In the genomic region with DNA sequence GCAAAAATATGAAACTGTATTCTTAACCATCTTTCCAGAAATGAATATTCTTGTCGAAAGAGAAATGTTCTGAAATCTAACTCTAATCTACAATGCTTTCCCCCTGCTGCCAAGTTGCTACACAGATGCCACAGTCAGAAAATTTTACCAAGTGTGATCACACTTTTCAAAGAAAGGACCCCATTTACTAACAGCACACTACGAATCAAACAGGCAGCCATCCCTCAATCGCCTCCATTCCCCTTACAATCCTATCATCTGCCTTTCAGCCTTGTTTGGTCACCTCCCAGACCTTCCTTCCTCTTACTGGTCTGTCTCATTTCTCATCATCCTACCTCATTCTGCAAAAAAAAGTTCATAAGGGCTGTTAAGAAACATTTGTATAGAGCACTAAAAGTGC, we compare ENCODE assay signal across 18 cellular contexts.
DNase-seq lines count a peak whose midpoint lies in the region; ATAC-seq and TF ChIP-seq lines count a peak whose summit lies in the region.
"Had no signal": no experiment of that assay in that cellular context is flagged by ENCODE, and none has a peak within 500 bp of the region (broad histone marks: within the 10 kb centered on the region; RNA-seq: fewer than 3 reads in every experiment).

No MANE protein-coding gene starts in this region.

- peaks cover 5% of the 10 kb centered on the region; the same call in 1 of the 2 replicates for H3F3A ChIP-seq in Loucy (ENCODE audit: low read depth)

- TF ChIP-seq EP300 in suprapubic skin (IDR thresholded peaks at IDR 0.05) = no peak

- H3K27ac ChIP-seq in trophoblast cell (ENCODE audit: low read depth, low read length) (no peak overlapping the region), suprapubic skin (no peak overlapping the region), hepatocyte (no peak overlapping the region)
- H3K27ac ChIP-seq: brain microvascular endothelial cell, SJCRH30 had no signal

- H4K12ac ChIP-seq in trophoblast cell (ENCODE audit: low read depth, low read length) = no peak overlapping the region

- H2AK5ac ChIP-seq in trophoblast cell (ENCODE audit: low read length) = no peak overlapping the region

- H3K27me3 Mint-ChIP-seq in activated CD8-positive, alpha-beta memory T cell treated with anti-CD3 and anti-CD28 coated beads, Interleukin-2, amount 10 ng/mL, durations not matched to agents 7 days and 5 days = no peaks in the 10 kb centered on the region
- no peaks in the 10 kb centered on the region for H3K27me3 Mint-ChIP-seq in activated naive CD8-positive, alpha-beta T cell
- H3K27me3 Mint-ChIP-seq: CD4-positive, alpha-beta memory T cell had no signal

- H2BK12ac ChIP-seq in trophoblast cell (ENCODE audit: low read length) = no peak overlapping the region

- H3K4me3 ChIP-seq in Loucy (ENCODE audit: low read length, poor library complexity, severe bottlenecking) = peak overlapping the region; percentile 60
- H3K4me3 ChIP-seq in trophoblast cell (ENCODE audit: low read depth, low read length) = no peak overlapping the region
- H3K4me3 ChIP-seq in suprapubic skin = no peak overlapping the region
- H3K4me3 ChIP-seq in hepatocyte = no peak overlapping the region
- H3K4me3 ChIP-seq: lung, SJCRH30 had no signal

- peak overlapping the region; percentile 56 for H3K4me3 Mint-ChIP-seq in activated CD8-positive, alpha-beta memory T cell treated with anti-CD3 and anti-CD28 coated beads, Interleukin-2, amount 10 ng/mL, durations not matched to agents 7 days and 5 days
- H3K4me3 Mint-ChIP-seq in activated naive CD8-positive, alpha-beta T cell = no peak overlapping the region
- H3K4me3 Mint-ChIP-seq: nephron had no signal

- H3K14ac ChIP-seq in trophoblast cell (ENCODE audit: low read length) = no peak overlapping the region

- H2BK5ac ChIP-seq in trophoblast cell (ENCODE audit: low read depth, low read length, poor library complexity) = no peak overlapping the region

- H3K27me3 ChIP-seq in Loucy (ENCODE audit: insufficient read depth, low read length, poor library complexity, severe bottlenecking) (no peaks in the 10 kb centered on the region), trophoblast cell (ENCODE audit: insufficient read depth, low read length) (no peaks in the 10 kb centered on the region), suprapubic skin (no peaks in the 10 kb centered on the region), hepatocyte (no peaks in the 10 kb centered on the region)
- H3K27me3 ChIP-seq: brain microvascular endothelial cell, SJCRH30 had no signal

- no peak for TF ChIP-seq POLR2A in suprapubic skin (IDR thresholded peaks at IDR 0.05)

- H3K23ac ChIP-seq in trophoblast cell (ENCODE audit: low read length) = no peak overlapping the region

- H3K18ac ChIP-seq in trophoblast cell (ENCODE audit: low read length) = no peak overlapping the region

- H3K9me2 ChIP-seq in Loucy (replicated peaks; ENCODE audit: low read depth, low read length) = no peaks in the 10 kb centered on the region
- no peaks in the 10 kb centered on the region for H3K9me2 ChIP-seq in hepatocyte (replicated peaks; ENCODE audit: insufficient read depth)

- no CpG with 5 or more reads among the region's 3 CpGs for WGBS in trophoblast cell (ENCODE audit: extremely low coverage, insufficient coverage, insufficient read length)
- 77% methylated on average over 3 of the region's 3 CpGs for WGBS in suprapubic skin
- 82% methylated on average over 3 of the region's 3 CpGs for WGBS in hepatocyte (ENCODE audit: low lambda C conversion rate, missing lambda C conversion rate)

- H3K4me2 ChIP-seq in Loucy (ENCODE audit: low read depth, low read length, poor library complexity, severe bottlenecking) = peak overlapping the region; percentile 80
- no peak overlapping the region for H3K4me2 ChIP-seq in trophoblast cell (ENCODE audit: low read length)
- no peak overlapping the region for H3K4me2 ChIP-seq in hepatocyte

- peaks cover 42% of the 10 kb centered on the region for H3K4me1 Mint-ChIP-seq in activated CD8-positive, alpha-beta memory T cell treated with anti-CD3 and anti-CD28 coated beads, Interleukin-2, amount 10 ng/mL, durations not matched to agents 7 days and 5 days
- peaks cover 50% of the 10 kb centered on the region for H3K4me1 Mint-ChIP-seq in activated naive CD8-positive, alpha-beta T cell (ENCODE audit: low read depth)

- TF ChIP-seq CTCF in Loucy (conservative IDR thresholded peaks at IDR 0.05; ENCODE audit: low read length) (no peak), suprapubic skin (IDR thresholded peaks at IDR 0.05) (no peak), hepatocyte (IDR thresholded peaks at IDR 0.05; ENCODE audit: poor library complexity) (no peak)

- peak; percentile 54 for ATAC-seq in activated CD8-positive, alpha-beta memory T cell treated with anti-CD3 and anti-CD28 coated beads, Interleukin-2, amount 10 ng/mL, durations not matched to agents 7 days and 5 days

- no peak for DNase-seq in activated CD8-positive, alpha-beta memory T cell treated with anti-CD3 and anti-CD28 coated beads, Interleukin-2, amount 10 ng/mL, durations not matched to agents 7 days and 5 days
- no peak for DNase-seq in activated CD8-positive, alpha-beta memory T cell treated with anti-CD3 and anti-CD28 coated beads for 24 hours
- no peak for DNase-seq in trophoblast cell
- no peak for DNase-seq in suprapubic skin (ENCODE audit: low spot score in 2 of 2)
- DNase-seq in hepatocyte (ENCODE audit: low spot score) = no peak
- DNase-seq in HuH-7.5 (ENCODE audit: low spot score) = no peak
- DNase-seq: brain microvascular endothelial cell; CD4-positive, alpha-beta memory T cell; dermis blood vessel endothelial cell; NCI-H187 treated with DMSO at 0.1 percent for 48 hours; NCI-H446 treated with DMSO at 0.1 percent for 48 hours; OCI-M1; T-helper 9 cell had no signal

- peaks cover 24% of the 10 kb centered on the region for H3K36me3 Mint-ChIP-seq in activated CD8-positive, alpha-beta memory T cell treated with anti-CD3 and anti-CD28 coated beads, Interleukin-2, amount 10 ng/mL, durations not matched to agents 7 days and 5 days
- peaks cover 21% of the 10 kb centered on the region for H3K36me3 Mint-ChIP-seq in activated naive CD8-positive, alpha-beta T cell

- no peak overlapping the region for H2AFZ ChIP-seq in Loucy (ENCODE audit: low read length)
- H2AFZ ChIP-seq in trophoblast cell (ENCODE audit: insufficient read depth, low read length, poor library complexity) = no peak overlapping the region
- H2AFZ ChIP-seq in hepatocyte = no peak overlapping the region

- H3K9ac ChIP-seq in Loucy (ENCODE audit: low read depth, low read length, poor library complexity, severe bottlenecking) = peak overlapping the region; percentile 54
- no peak overlapping the region for H3K9ac ChIP-seq in trophoblast cell (ENCODE audit: low read length)

- no peaks in the 10 kb centered on the region for H3K79me1 ChIP-seq in trophoblast cell (ENCODE audit: low read length)

- no peaks in the 10 kb centered on the region for H4K20me1 ChIP-seq in Loucy (ENCODE audit: insufficient read depth, low read length, poor library complexity, severe bottlenecking)
- peaks cover 43% of the 10 kb centered on the region for H4K20me1 ChIP-seq in hepatocyte (ENCODE audit: insufficient read depth, poor library complexity, severe bottlenecking)

- no peak overlapping the region for H4K91ac ChIP-seq in trophoblast cell (ENCODE audit: low read depth, low read length)

- CTCF ChIA-PET in activated CD8-positive, alpha-beta memory T cell treated with anti-CD3 and anti-CD28 coated beads, Interleukin-2, amount 10 ng/mL, durations not matched to agents 7 days and 5 days (lab: Charles Lee) = interaction anchor here (1.1 kb wide), 1 partner anchor 44 kb away, joined by 3 read pairs; no protein-coding TSS in a partner anchor

- peak overlapping the region; percentile 89 for H3K4ac ChIP-seq in trophoblast cell (ENCODE audit: low read depth, low read length)

- H3K9me3 ChIP-seq in Loucy (ENCODE audit: insufficient read depth, low read depth, low read length) (no peaks in the 10 kb centered on the region), trophoblast cell (ENCODE audit: insufficient read depth, low read depth, low read length) (no peaks in the 10 kb centered on the region), suprapubic skin (no peaks in the 10 kb centered on the region), hepatocyte (ENCODE audit: low read depth) (no peaks in the 10 kb centered on the region)

- H3K4me1 ChIP-seq in Loucy (ENCODE audit: insufficient read depth, low read length, poor library complexity, severe bottlenecking) (peaks cover 50% of the 10 kb centered on the region), trophoblast cell (ENCODE audit: control insufficient read depth in 1 of 2, insufficient read depth in 2 of 2, low read length in 2 of 2) (peaks cover 0 to 5% of the 10 kb centered on the region in 2 experiments), suprapubic skin (no peaks in the 10 kb centered on the region), hepatocyte (ENCODE audit: insufficient read depth) (no peaks in the 10 kb centered on the region)

- peaks cover 70% of the 10 kb centered on the region for H3K79me2 ChIP-seq in Loucy (ENCODE audit: insufficient read depth, low read length)
- H3K79me2 ChIP-seq in trophoblast cell (ENCODE audit: control insufficient read depth, insufficient read depth, low read length, poor library complexity) = peaks cover 2% of the 10 kb centered on the region
- peaks cover 92% of the 10 kb centered on the region for H3K79me2 ChIP-seq in hepatocyte

- no peak overlapping the region for H2BK120ac ChIP-seq in trophoblast cell (ENCODE audit: insufficient read depth, low read length, poor library complexity)

- no peak overlapping the region for H4K8ac ChIP-seq in trophoblast cell (ENCODE audit: low read depth, low read length)

- peak overlapping the region; percentile 82 for H3K27ac Mint-ChIP-seq in activated CD8-positive, alpha-beta memory T cell treated with anti-CD3 and anti-CD28 coated beads, Interleukin-2, amount 10 ng/mL, durations not matched to agents 7 days and 5 days
- H3K27ac Mint-ChIP-seq in activated naive CD8-positive, alpha-beta T cell = peak overlapping the region; percentile 1

- no peaks in the 10 kb centered on the region for H3K9me3 Mint-ChIP-seq in activated CD8-positive, alpha-beta memory T cell treated with anti-CD3 and anti-CD28 coated beads, Interleukin-2, amount 10 ng/mL, durations not matched to agents 7 days and 5 days (ENCODE audit: low read depth)
- no peaks in the 10 kb centered on the region for H3K9me3 Mint-ChIP-seq in activated naive CD8-positive, alpha-beta T cell (ENCODE audit: low read depth)
- H3K9me3 Mint-ChIP-seq: CD4-positive, alpha-beta memory T cell had no signal

- H3K36me3 ChIP-seq in Loucy (ENCODE audit: insufficient read depth, low read length) = no peaks in the 10 kb centered on the region
- H3K36me3 ChIP-seq in trophoblast cell (ENCODE audit: control insufficient read depth in 1 of 2, insufficient read depth in 2 of 2, low read length in 2 of 2) = peaks cover 0 to 4% of the 10 kb centered on the region in 2 experiments
- H3K36me3 ChIP-seq in suprapubic skin = no peaks in the 10 kb centered on the region
- H3K36me3 ChIP-seq in hepatocyte (replicated peaks; ENCODE audit: insufficient read depth, low read depth) = no peaks in the 10 kb centered on the region
- H3K36me3 ChIP-seq: brain microvascular endothelial cell, SJCRH30 had no signal
